In genomic region chr6:26514984-26515383, GRCh38 we compare ENCODE assay signal across 2 cellular contexts.
TF ChIP-seq lines count a peak whose summit lies in the region.

No MANE protein-coding gene starts in this region.

TF ChIP-seq in GM23338, 12 proteins besides CTCF, POLR2A, EP300 and RAD21:
- TF ChIP-seq STAT1 (IDR thresholded peaks at IDR 0.05; ENCODE audit: unreplicated experiment): no peak
- TF ChIP-seq ZNF331 (CRISPR knock-in tag; IDR thresholded peaks at IDR 0.05; ENCODE audit: low read depth): no peak
- TF ChIP-seq EZH2 (IDR thresholded peaks at IDR 0.05; ENCODE audit: low read depth, unreplicated experiment): no peak
- no peak for TF ChIP-seq POLR2AphosphoS5 (IDR thresholded peaks at IDR 0.05; ENCODE audit: low read depth)
- no peak for TF ChIP-seq CREB1 (CRISPR knock-in tag; IDR thresholded peaks at IDR 0.05; ENCODE audit: low read depth)
- no peak for TF ChIP-seq ZNF462 (CRISPR knock-in tag; IDR thresholded peaks at IDR 0.05)
- TF ChIP-seq ZNF114 (CRISPR knock-in tag; IDR thresholded peaks at IDR 0.05): no peak
- no peak for TF ChIP-seq ETS1 (IDR thresholded peaks at IDR 0.05)
- no peak for TF ChIP-seq REST (IDR thresholded peaks at IDR 0.05; ENCODE audit: unreplicated experiment)
- TF ChIP-seq JUNB (IDR thresholded peaks at IDR 0.05; ENCODE audit: unreplicated experiment): no peak
- TF ChIP-seq NANOG (IDR thresholded peaks at IDR 0.05; ENCODE audit: borderline replicate concordance): no peak
- no peak for TF ChIP-seq EZH2phosphoT487 (IDR thresholded peaks at IDR 0.05; ENCODE audit: unreplicated experiment)

TF ChIP-seq in H1, 55 proteins besides CTCF, POLR2A, EP300 and RAD21:
- TF ChIP-seq SIRT6 (IDR thresholded peaks at IDR 0.05; ENCODE audit: low read length) (no peak), YY1 (IDR thresholded peaks at IDR 0.05; ENCODE audit: low read depth, low read length) (peak; percentile 70; the same call in 1 of the 2 replicates)
